Comparison of ENCODE assay signal across 9 cellular contexts in genomic region chr3:35908366-35909232, GRCh38.
DNase-seq lines count a peak whose midpoint lies in the region; ATAC-seq and TF ChIP-seq lines count a peak whose summit lies in the region.
"Had no signal": no experiment of that assay in that cellular context is flagged by ENCODE, and none has a peak within 500 bp of the region (broad histone marks: within the 10 kb centered on the region; RNA-seq: fewer than 3 reads in every experiment).

No MANE protein-coding gene starts in this region.

- H3K4me3 Mint-ChIP-seq in GM23338 (no peak overlapping the region), immature natural killer cell (no peak overlapping the region)

- POLR2A ChIA-PET in SK-N-SH (lab: Yijun Ruan, JAX) = interaction anchor here (0.6 to 0.9 kb wide), 2 partner anchors 120 to 130 kb away, joined by 3 read pairs; no protein-coding TSS in a partner anchor

- H3F3A ChIP-seq in GM23338 (replicated peaks; ENCODE audit: low read depth) = no peaks in the 10 kb centered on the region
- H3F3A ChIP-seq in SK-N-SH (replicated peaks; ENCODE audit: insufficient read depth) = no peaks in the 10 kb centered on the region

- H3K4me1 Mint-ChIP-seq in GM23338 (peaks cover 6% of the 10 kb centered on the region), immature natural killer cell (no peaks in the 10 kb centered on the region)

- intact Hi-C loops in body of pancreas (cut with DNase I) = no loop called here

- TF ChIP-seq CTCF in GM23338 (conservative IDR thresholded peaks at IDR 0.05; ENCODE audit: low read depth in 2 of 2) = peak; percentile 89
- peak; percentile 91 for TF ChIP-seq CTCF in SK-N-SH (IDR thresholded peaks at IDR 0.05)
- TF ChIP-seq CTCF in body of pancreas (IDR thresholded peaks at IDR 0.05) = peak; percentile 48 to 73 (median 63)

- DNase-seq in DMS53 (lab: John Stamatoyannopoulos, UW) (peak; percentile 65), DMS53 treated with DMSO at 0.1 percent for 48 hours (lab: John Stamatoyannopoulos, UW; ENCODE audit: unreplicated experiment) (no peak), GM23338 (ENCODE audit: low spot score) (peak; percentile 92), MG63 (peak; percentile 22), SK-N-SH (peak; percentile 23), body of pancreas (peak; percentile 52 to 72 (median 62)), immature natural killer cell (peak in 2 of 3 donors; percentile 2 to 5)
- DNase-seq in stimulated activated CD4-positive, alpha-beta T cell treated with anti-CD3 and anti-CD28 coated beads, Interleukin-1b, Interleukin-23, amount 100 ng/mL, for 24 hours (ENCODE audit: low read depth in 4 of 4, low spot score in 1 of 4) = peak; percentile 2 to 24 (median 12)

- no peaks in the 10 kb centered on the region for H3K9me2 ChIP-seq in GM23338 (ENCODE audit: insufficient read depth)
- H3K9me2 ChIP-seq in SK-N-SH = no peaks in the 10 kb centered on the region

- no peaks in the 10 kb centered on the region for H3K27me3 ChIP-seq in GM23338 (ENCODE audit: insufficient read depth)
- H3K27me3 ChIP-seq in MG63 = no peaks in the 10 kb centered on the region
- H3K27me3 ChIP-seq in SK-N-SH (ENCODE audit: insufficient read depth) = no peaks in the 10 kb centered on the region
- peaks cover 0 to 3% of the 10 kb centered on the region in 2 donors for H3K27me3 ChIP-seq in body of pancreas
- H3K27me3 ChIP-seq: BLaER1 had no signal

- H3K36me3 ChIP-seq in GM23338 (ENCODE audit: insufficient read depth) (no peaks in the 10 kb centered on the region), MG63 (no peaks in the 10 kb centered on the region), SK-N-SH (replicated peaks in 1 of 2; ENCODE audit: control insufficient read depth in 1 of 2, insufficient read depth in 2 of 2, low read length in 1 of 2) (no peaks in the 10 kb centered on the region), body of pancreas (replicated peaks in 1 of 2; ENCODE audit: insufficient read depth in 1 of 2, low read depth in 2 of 2) (no peaks in the 10 kb centered on the region)
- H3K36me3 ChIP-seq: BLaER1 had no signal

- no peak for TF ChIP-seq POLR2A in body of pancreas (IDR thresholded peaks at IDR 0.05)

- H3K9me3 Mint-ChIP-seq in GM23338 (no peaks in the 10 kb centered on the region; the same call in 2 of the 3 replicates), immature natural killer cell (peaks cover 0 to 5% (median 0%) of the 10 kb centered on the region in 6 donors)

- peak; percentile 96 for ATAC-seq in GM23338
- peak; percentile 68 for ATAC-seq in body of pancreas

- H3K79me2 ChIP-seq in GM23338 (replicated peaks; ENCODE audit: insufficient read depth) = no peaks in the 10 kb centered on the region
- no peaks in the 10 kb centered on the region for H3K79me2 ChIP-seq in SK-N-SH (ENCODE audit: insufficient read depth)

- H3K9me3 ChIP-seq in MG63 (no peaks in the 10 kb centered on the region), SK-N-SH (no peaks in the 10 kb centered on the region), body of pancreas (no peaks in the 10 kb centered on the region)
- H3K9me3 ChIP-seq: BLaER1 had no signal

- H3K27me3 Mint-ChIP-seq in GM23338 (ENCODE audit: insufficient read depth, low read depth, poor library complexity) (no peaks in the 10 kb centered on the region), immature natural killer cell (ENCODE audit: low read depth in 3 of 3) (peaks cover 0 to 3% (median 0%) of the 10 kb centered on the region in 3 donors)

- 39% methylated on average over 9 of the region's 9 CpGs for WGBS in SK-N-SH (ENCODE audit: low lambda C conversion rate)
- WGBS in body of pancreas, 2 donors = 25 to 29% methylated on average over 9 of the region's 9 CpGs

- H3K4me1 ChIP-seq in GM23338 (ENCODE audit: insufficient read depth) = no peaks in the 10 kb centered on the region
- H3K4me1 ChIP-seq in SK-N-SH (ENCODE audit: control insufficient read depth in 1 of 2, insufficient read depth in 2 of 2, low read depth in 1 of 2, low read length in 1 of 2) = no peaks in the 10 kb centered on the region; a peak in 1 of 4 replicates
- no peaks in the 10 kb centered on the region for H3K4me1 ChIP-seq in body of pancreas
- H3K4me1 ChIP-seq: BLaER1 had no signal

- peak; percentile 88 for TF ChIP-seq RAD21 in SK-N-SH (IDR thresholded peaks at IDR 0.05; ENCODE audit: low read length)

- CTCF ChIA-PET in SK-N-SH (lab: Yijun Ruan, JAX) = interaction anchor here (0.6 to 3.0 kb wide), 46 partner anchors 10 to 1992 kb away, joined by 3 to 15 read pairs (median 3); partner anchors contain the start of gene ARPP21

- no peak overlapping the region for H3K4me2 ChIP-seq in GM23338
- H3K4me2 ChIP-seq in SK-N-SH = no peak overlapping the region
- H3K4me2 ChIP-seq: BLaER1 had no signal

- H3K27ac Mint-ChIP-seq in GM23338 (no peak overlapping the region), immature natural killer cell (no peak overlapping the region)

- no peak overlapping the region for H2AFZ ChIP-seq in GM23338
- 0 out of 2 replicates have a peak overlapping the region, but pooled peaks have one; percentile 40 for H2AFZ ChIP-seq in SK-N-SH (ENCODE audit: low read depth)

- H4K20me1 ChIP-seq in GM23338 (replicated peaks; ENCODE audit: insufficient read depth) (no peaks in the 10 kb centered on the region), SK-N-SH (ENCODE audit: insufficient read depth) (no peaks in the 10 kb centered on the region)
- H4K20me1 ChIP-seq: BLaER1 had no signal

- no peak overlapping the region for H3K9ac ChIP-seq in SK-N-SH
- H3K9ac ChIP-seq: BLaER1 had no signal

- H3K4me3 ChIP-seq in GM23338 (no peak overlapping the region), MG63 (no peak overlapping the region), SK-N-SH (ENCODE audit: low read depth in 2 of 2, low read length in 1 of 2) (no peak overlapping the region; a peak in 1 of 4 replicates), body of pancreas (no peak overlapping the region)
- H3K4me3 ChIP-seq: BLaER1 had no signal

- H3K27ac ChIP-seq in GM23338 (ENCODE audit: low read depth) = no peak overlapping the region
- H3K27ac ChIP-seq in SK-N-SH (ENCODE audit: low read depth in 2 of 2, low read length in 1 of 2) = no peak overlapping the region; a peak in 1 of 4 replicates
- no peak overlapping the region for H3K27ac ChIP-seq in body of pancreas
- H3K27ac ChIP-seq: BLaER1 had no signal

- TF ChIP-seq EP300 in SK-N-SH (IDR thresholded peaks at IDR 0.05; ENCODE audit: borderline replicate concordance in 1 of 2, low read depth in 1 of 2, low read length in 1 of 2) = 0 out of 4 replicates have a peak, but pooled peaks of 1 of the 2 experiments have one; percentile 6

- 0 out of 3 replicates have a peak, but pooled peaks cover 8% of the 10 kb centered on the region for H3K36me3 Mint-ChIP-seq in GM23338 (ENCODE audit: low read depth)
- no peaks in the 10 kb centered on the region for H3K36me3 Mint-ChIP-seq in immature natural killer cell

TF ChIP-seq in GM23338, 12 proteins besides CTCF, POLR2A, EP300 and RAD21 (continues in another document):
- TF ChIP-seq CREB1 (CRISPR knock-in tag; IDR thresholded peaks at IDR 0.05; ENCODE audit: low read depth) = peak; percentile 15; the same call in 1 of the 2 replicates

TF ChIP-seq in SK-N-SH, 30 proteins besides CTCF, POLR2A, EP300 and RAD21:
- peak; percentile 84 for TF ChIP-seq SMC3 (IDR thresholded peaks at IDR 0.05; ENCODE audit: low read depth, low read length)
- TF ChIP-seq YY1 (IDR thresholded peaks at IDR 0.05; ENCODE audit: low read depth) = no peak
- TF ChIP-seq MXI1 (IDR thresholded peaks at IDR 0.05; ENCODE audit: low read depth, low read length) = peak; percentile 47; the same call in 1 of the 2 replicates
